Comparison of ENCODE assay signal across 11 cellular contexts in genomic region chr6:53290547-53291510, GRCh38. TPM values are rescaled to one million over a fixed set of nuclear protein-coding genes. Genes with fewer than 3 reads are reported as not detected.
A peak's percentile ranks its signal among the peaks of the same experiment; 100 is the strongest.
DNase-seq lines count a peak whose midpoint lies in the region; ATAC-seq and TF ChIP-seq lines count a peak whose summit lies in the region.
"Had no signal": no experiment of that assay in that cellular context is flagged by ENCODE, and none has a peak within 500 bp of the region (broad histone marks: within the 10 kb centered on the region; RNA-seq: fewer than 3 reads in every experiment).

No MANE protein-coding gene starts in this region.

- peaks cover 43% of the 10 kb centered on the region for H3K36me3 Mint-ChIP-seq in nephron (ENCODE audit: low read depth)

- H3K27me3 ChIP-seq in Karpas-422 (ENCODE audit: low read length) (no peaks in the 10 kb centered on the region), mesenchymal stem cell (ENCODE audit: control insufficient read depth in 1 of 2, insufficient read depth in 1 of 2, low read length in 2 of 2) (no peaks in the 10 kb centered on the region), tibial artery (no peaks in the 10 kb centered on the region)
- H3K27me3 ChIP-seq: stomach had no signal

- intact Hi-C loops in tibial artery (cut with DNase I; ENCODE audit: low total_unique reads) = loop anchor here (5.0 kb wide), 1 partner anchor 119 kb away; no protein-coding TSS in a partner anchor

- H3K9me2 ChIP-seq in Karpas-422 (replicated peaks; ENCODE audit: insufficient read depth, low read length) = no peaks in the 10 kb centered on the region

- H3K4me2 ChIP-seq in Karpas-422 (ENCODE audit: low read depth, low read length, poor library complexity, severe bottlenecking) (no peak overlapping the region), mesenchymal stem cell (ENCODE audit: low read length, poor library complexity, severe bottlenecking) (no peak overlapping the region)

- TF ChIP-seq CTCF in astrocyte of the cerebellum (IDR thresholded peaks at IDR 0.05; ENCODE audit: low read depth, low read length, missing control alignments) (peak; percentile 21), nephron (IDR thresholded peaks at IDR 0.05; ENCODE audit: unreplicated experiment in 3 of 3) (no peak), tibial artery (IDR thresholded peaks at IDR 0.05) (no peak)

- no peak overlapping the region for H2BK12ac ChIP-seq in mesenchymal stem cell (ENCODE audit: low read length in 2 of 2)

- peaks cover 20% of the 10 kb centered on the region for H3K79me1 ChIP-seq in mesenchymal stem cell (replicated peaks; ENCODE audit: low read length, poor library complexity, severe bottlenecking)

- no peaks in the 10 kb centered on the region for H3K9me3 ChIP-seq in Karpas-422 (ENCODE audit: low read length)
- no peaks in the 10 kb centered on the region for H3K9me3 ChIP-seq in mesenchymal stem cell (ENCODE audit: control insufficient read depth, low read length)
- no peaks in the 10 kb centered on the region for H3K9me3 ChIP-seq in tibial artery
- H3K9me3 ChIP-seq: stomach had no signal

- H4K8ac ChIP-seq in mesenchymal stem cell (ENCODE audit: low read length) = no peak overlapping the region

- peaks cover 36% of the 10 kb centered on the region for H3K79me2 ChIP-seq in Karpas-422 (ENCODE audit: low read length)

- H4K91ac ChIP-seq in mesenchymal stem cell (ENCODE audit: low read length) = no peak overlapping the region

- H4K20me1 ChIP-seq in Karpas-422 (ENCODE audit: insufficient read depth, low read depth, low read length) = no peaks in the 10 kb centered on the region

- peak overlapping the region in 2 of 3 experiments; percentile 6 to 27 for H3K27ac Mint-ChIP-seq in nephron

- H3K4me1 ChIP-seq in Karpas-422 (ENCODE audit: low read length) = no peaks in the 10 kb centered on the region
- H3K4me1 ChIP-seq in mesenchymal stem cell (ENCODE audit: control insufficient read depth, insufficient read depth, low read depth, low read length) = no peaks in the 10 kb centered on the region
- H3K4me1 ChIP-seq in tibial artery = peaks cover 0 to 9% (median 2%) of the 10 kb centered on the region in 4 donors

- in situ Hi-C loops in astrocyte of the cerebellum (cut with HindIII; ENCODE audit: low sequenced_read_pairs) = no loop called here

- H3K18ac ChIP-seq in mesenchymal stem cell (ENCODE audit: low read depth in 1 of 2, low read length in 2 of 2) = no peak overlapping the region

- no peak overlapping the region for H2AK5ac ChIP-seq in mesenchymal stem cell (ENCODE audit: low read length, severe bottlenecking)

- no peak overlapping the region for H3K4me3 Mint-ChIP-seq in nephron

- H3K4ac ChIP-seq in mesenchymal stem cell (ENCODE audit: low read depth in 1 of 2, low read length in 2 of 2) = no peak overlapping the region

- no peak for ATAC-seq in GM21367 (IDR thresholded peaks at IDR 0.05; ENCODE audit: unreplicated experiment)

- H3K4me1 Mint-ChIP-seq in nephron = peaks cover 11% of the 10 kb centered on the region

- no peaks in the 10 kb centered on the region for H3K9me3 Mint-ChIP-seq in nephron

- peak; percentile 11 for DNase-seq in activated CD4-positive, alpha-beta T cell treated with anti-CD3 and anti-CD28 coated beads for 48 hours
- DNase-seq in activated CD4-positive, alpha-beta T cell treated with anti-CD3 and anti-CD28 coated beads, Interleukin-2, amount 50 U/mL, for 1 hour = no peak
- no peak for DNase-seq in Karpas-422
- no peak for DNase-seq in astrocyte of the cerebellum (ENCODE audit: low read depth)
- no peak for DNase-seq in mesenchymal stem cell
- DNase-seq in tibial artery = no peak
- DNase-seq: NCI-H1092, NCI-H526, stomach had no signal

- H3K9ac ChIP-seq in Karpas-422 (ENCODE audit: low read length) (no peak overlapping the region), mesenchymal stem cell (ENCODE audit: low read length) (no peak overlapping the region)

- H3K27ac ChIP-seq in Karpas-422 (ENCODE audit: low read length) (peak overlapping the region; percentile 24; the same call in 1 of the 2 replicates), mesenchymal stem cell (ENCODE audit: low read length, poor library complexity, severe bottlenecking) (no peak overlapping the region), tibial artery (no peak overlapping the region)
- H3K27ac ChIP-seq: stomach had no signal

- no peak overlapping the region for H2BK15ac ChIP-seq in mesenchymal stem cell (ENCODE audit: low read depth, poor library complexity, severe bottlenecking)

- H2BK120ac ChIP-seq in mesenchymal stem cell (ENCODE audit: low read depth, low read length) = no peak overlapping the region

- H3K23ac ChIP-seq in mesenchymal stem cell (ENCODE audit: low read length in 2 of 2) = no peak overlapping the region

- WGBS in mesenchymal stem cell = 94% methylated on average over 2 of the region's 2 CpGs

- H2BK5ac ChIP-seq in mesenchymal stem cell (ENCODE audit: low read depth, low read length, poor library complexity, severe bottlenecking) = no peak overlapping the region

- H3K36me3 ChIP-seq in Karpas-422 (ENCODE audit: insufficient read depth, low read length) (peaks cover 4% of the 10 kb centered on the region; the same call in 1 of the 2 replicates), mesenchymal stem cell (ENCODE audit: control insufficient read depth in 1 of 2, insufficient read depth in 2 of 2, low read depth in 1 of 2, low read length in 2 of 2) (peaks cover 7 to 34% of the 10 kb centered on the region in 2 experiments), tibial artery (peaks cover 0 to 13% (median 0%) of the 10 kb centered on the region in 3 donors)

- H3K27me3 Mint-ChIP-seq in nephron (ENCODE audit: low read depth) = no peaks in the 10 kb centered on the region

- H3K4me3 ChIP-seq in Karpas-422 (ENCODE audit: low read length) (no peak overlapping the region), astrocyte of the cerebellum (ENCODE audit: low read depth, low read length) (no peak overlapping the region), mesenchymal stem cell (ENCODE audit: insufficient read depth in 1 of 2, low read depth in 1 of 2, low read length in 2 of 2) (no peak overlapping the region), tibial artery (no peak overlapping the region)
- H3K4me3 ChIP-seq: stomach had no signal

- H2AFZ ChIP-seq in Karpas-422 (ENCODE audit: low read length) = no peak overlapping the region
- no peak overlapping the region for H2AFZ ChIP-seq in mesenchymal stem cell (ENCODE audit: low read depth, low read length)

- no peak overlapping the region for H3K14ac ChIP-seq in mesenchymal stem cell (ENCODE audit: low read length in 2 of 2)

RNA-seq across cellular contexts. Expression of gene ELOVL5, which starts 57.9 kb away (rescaled TPM):
- 37.9 and 82.7 TPM in 2 replicates for total RNA-seq in Karpas-422 (2014; rRNA removed; shearing (Covaris generic); ENCODE audit: low replicate concordance)
- polyA plus RNA-seq in mesenchymal stem cell (2013, experiment 1 of 2) = 112 TPM
- 114 TPM for polyA plus RNA-seq in mesenchymal stem cell (2013, experiment 2 of 2)
